16 cellular contexts compared by ENCODE assay signal in genomic region chr10:68876919-68877250, GRCh38. TPM values are rescaled to one million over a fixed set of nuclear protein-coding genes. Genes with fewer than 3 reads are reported as not detected.
DNase-seq lines count a peak whose midpoint lies in the region; ATAC-seq, FAIRE-seq and TF ChIP-seq lines count a peak whose summit lies in the region.
"Had no signal": no experiment of that assay in that cellular context is flagged by ENCODE, and none has a peak within 500 bp of the region (broad histone marks: within the 10 kb centered on the region; RNA-seq: fewer than 3 reads in every experiment).

No MANE protein-coding gene starts in this region.

- H3K4me3 ChIP-seq in A549 = no peak overlapping the region
- H3K4me3 ChIP-seq in right lobe of liver = no peak overlapping the region
- H3K4me3 ChIP-seq: suprapubic skin had no signal

- no peaks in the 10 kb centered on the region for H3K27me3 ChIP-seq in right lobe of liver
- H3K27me3 ChIP-seq: suprapubic skin had no signal

- POLR2A ChIA-PET in A549 (lab: Yijun Ruan, JAX) (no interaction called here), WTC11 (lab: Charles Lee) (no interaction called here)

- no peak for TF ChIP-seq EP300 in A549 (IDR thresholded peaks at IDR 0.05)

- H3K36me3 Mint-ChIP-seq in WTC11 = no peaks in the 10 kb centered on the region
- H3K36me3 Mint-ChIP-seq: activated naive CD8-positive, alpha-beta T cell treated with anti-CD3 and anti-CD28 coated beads, Interleukin-2, amount 10 ng/mL, durations not matched to agents 7 days and 5 days; T-cell had no signal

- TF ChIP-seq CTCF in A549 (IDR thresholded peaks at IDR 0.05) (no peak), WTC11 (IDR thresholded peaks at IDR 0.05) (no peak), right lobe of liver (IDR thresholded peaks at IDR 0.05) (no peak)

- no peaks in the 10 kb centered on the region for H3K27me3 Mint-ChIP-seq in WTC11 (ENCODE audit: low read depth)
- H3K27me3 Mint-ChIP-seq: activated B cell treated with CpG ODN at 0.5 μM for 24 hours, IgD-negative memory B cell, T-cell had no signal

- intact Hi-C loops in right lobe of liver (cut with DNase I) = no loop called here

- DNase-seq in A549 (ENCODE audit: low read depth in 1 of 2, low spot score in 1 of 2) (no peak), DMS79 (lab: John Stamatoyannopoulos, UW) (peak; percentile 26), WTC11 (ENCODE audit: low spot score) (no peak), right lobe of liver (no peak), hepatic stellate cell (ENCODE audit: low spot score) (no peak), GF-D8 (lab: John Stamatoyannopoulos, UW) (no peak)
- DNase-seq: activated B cell treated with CpG ODN at 0.5 μM for 24 hours; activated naive CD8-positive, alpha-beta T cell treated with anti-CD3 and anti-CD28 coated beads, Interleukin-2, amount 10 ng/mL, durations not matched to agents 7 days and 5 days; Right ventricle myocardium superior; stimulated activated CD4-positive, alpha-beta T cell treated with anti-CD3 and anti-CD28 coated beads, Interleukin-4, amount 100 ng/mL, for 24 hours; T-cell had no signal

- FAIRE-seq in A549 (lab: Jason Lieb, UNC) = no peak
- FAIRE-seq: bronchial epithelial cell had no signal

- H3K9me3 Mint-ChIP-seq in WTC11 = no peaks in the 10 kb centered on the region
- H3K9me3 Mint-ChIP-seq: activated B cell treated with CpG ODN at 0.5 μM for 24 hours; activated naive CD8-positive, alpha-beta T cell treated with anti-CD3 and anti-CD28 coated beads, Interleukin-2, amount 10 ng/mL, durations not matched to agents 7 days and 5 days; IgD-negative memory B cell; T-cell had no signal

- H3K9me3 ChIP-seq in A549 = no peaks in the 10 kb centered on the region
- no peaks in the 10 kb centered on the region for H3K9me3 ChIP-seq in right lobe of liver
- H3K9me3 ChIP-seq: suprapubic skin had no signal

- ATAC-seq in A549 (no peak), WTC11 (no peak), right lobe of liver (peak in 3 of 4 donors; percentile 22 to 38 (median 30)), HG03571 (IDR thresholded peaks at IDR 0.05; ENCODE audit: unreplicated experiment) (no peak), HG03135 (IDR thresholded peaks at IDR 0.05; ENCODE audit: unreplicated experiment) (no peak)
- ATAC-seq: T-cell had no signal

- peak overlapping the region; percentile 11; the same call in 1 of the 2 replicates for H3K27ac Mint-ChIP-seq in WTC11
- H3K27ac Mint-ChIP-seq: activated B cell treated with CpG ODN at 0.5 μM for 24 hours; activated naive CD8-positive, alpha-beta T cell treated with anti-CD3 and anti-CD28 coated beads, Interleukin-2, amount 10 ng/mL, durations not matched to agents 7 days and 5 days; IgD-negative memory B cell; T-cell had no signal

- no peak for TF ChIP-seq RAD21 in A549 (conservative IDR thresholded peaks at IDR 0.05 in 1 of 2, IDR thresholded peaks at IDR 0.05 in 1 of 2)

- CTCF ChIA-PET in A549 (lab: Yijun Ruan, JAX) (interaction anchor here (1.4 to 2.7 kb wide), 3 partner anchors 12 to 71 kb away, joined by 4 to 10 read pairs (median 5); no protein-coding TSS in a partner anchor), WTC11 (lab: Charles Lee) (no interaction called here)

- H3K27ac ChIP-seq in A549 (no peak overlapping the region), right lobe of liver (peak overlapping the region in 2 of 3 donors; percentile 44 to 50)
- H3K27ac ChIP-seq: suprapubic skin had no signal

- peak overlapping the region; percentile 14 for H3K4me2 ChIP-seq in A549

- H3K4me3 Mint-ChIP-seq in WTC11 = no peak overlapping the region
- H3K4me3 Mint-ChIP-seq: activated B cell treated with CpG ODN at 0.5 μM for 24 hours; activated naive CD8-positive, alpha-beta T cell treated with anti-CD3 and anti-CD28 coated beads, Interleukin-2, amount 10 ng/mL, durations not matched to agents 7 days and 5 days; IgD-negative memory B cell; T-cell had no signal

- 61% methylated on average over 6 of the region's 6 CpGs for WGBS in A549 (ENCODE audit: missing lambda C conversion rate)
- 52% methylated on average over 6 of the region's 6 CpGs for WGBS in right lobe of liver (ENCODE audit: insufficient coverage, low coverage, low lambda C conversion rate, missing lambda C conversion rate)

- TF ChIP-seq POLR2A in A549 (IDR thresholded peaks at IDR 0.05; ENCODE audit: low read length) (no peak), right lobe of liver (IDR thresholded peaks at IDR 0.05) (no peak)

- H3K4me1 Mint-ChIP-seq in WTC11 = peaks cover 43% of the 10 kb centered on the region
- H3K4me1 Mint-ChIP-seq: activated B cell treated with CpG ODN at 0.5 μM for 24 hours; activated naive CD8-positive, alpha-beta T cell treated with anti-CD3 and anti-CD28 coated beads, Interleukin-2, amount 10 ng/mL, durations not matched to agents 7 days and 5 days; IgD-negative memory B cell; T-cell had no signal

- H3K4me1 ChIP-seq in A549 = peaks cover 8% of the 10 kb centered on the region; the same call in 2 of the 3 replicates
- peaks cover 0 to 9% (median 0%) of the 10 kb centered on the region in 4 donors for H3K4me1 ChIP-seq in right lobe of liver
- H3K4me1 ChIP-seq: suprapubic skin had no signal

- no peaks in the 10 kb centered on the region for H3K36me3 ChIP-seq in right lobe of liver
- H3K36me3 ChIP-seq: suprapubic skin had no signal

TF ChIP-seq in A549, 52 proteins besides CTCF, POLR2A, EP300 and RAD21:
- TF ChIP-seq RCOR1 (IDR thresholded peaks at IDR 0.05; ENCODE audit: low read depth, low read length) = no peak
- TF ChIP-seq CBX2 (IDR thresholded peaks at IDR 0.05; ENCODE audit: borderline replicate concordance, low read depth) = no peak
- TF ChIP-seq HOXB13 (CRISPR knock-in tag; IDR thresholded peaks at IDR 0.05; ENCODE audit: low read depth) = no peak
TF ChIP-seq in A549: peak in this region for 0.

TF ChIP-seq in WTC11, 78 proteins besides CTCF, POLR2A, EP300 and RAD21:
- no peak for TF ChIP-seq ZNF317 (CRISPR knock-in tag; IDR thresholded peaks at IDR 0.05; ENCODE audit: borderline replicate concordance, low read depth)
- TF ChIP-seq MYBL2 (CRISPR knock-in tag; IDR thresholded peaks at IDR 0.05) = no peak
- TF ChIP-seq CREB1 (CRISPR knock-in tag; IDR thresholded peaks at IDR 0.05) = no peak

RNA-seq across cellular contexts. Expression of gene DDX50, which starts 24.2 kb away (rescaled TPM):
- polyA plus RNA-seq in A549 (2011; rRNA removed) (50.7 and 64.6 TPM in 2 replicates), A549 (2017; fragmentation: RNase III; extraction: RNeasy Plus Mini Kit Qiagen cat#74134 plus additional on column Dnase treatment) (35.1 to 36.1 TPM (median 35.6 TPM) in 3 replicates)
- polyA plus RNA-seq in A549 (2012; cell fraction: cytosol; rRNA removed) = 18.0 and 22.4 TPM in 2 replicates
- 8.9 and 11.6 TPM in 2 replicates for polyA plus RNA-seq in A549 (2012; cell fraction: nucleus; rRNA removed)
- 19.5 and 21.8 TPM in 2 replicates for polyA minus RNA-seq in A549 (2011; rRNA and poly(A)+ RNA removed)
- total RNA-seq in WTC11 (2021) (37.1 to 43.4 TPM (median 42.9 TPM) in 3 replicates), right lobe of liver (10 to 100 TPM in 4 of 6 experiments, 1 to 10 TPM in 2; 7.4 to 12.4 (median 11.2) TPM)

RNA-seq across cellular contexts. Expression of gene STOX1, which starts 49.6 kb away (rescaled TPM):
- 1.6 and 1.8 TPM in 2 replicates for polyA plus RNA-seq in A549 (2011; rRNA removed)
- polyA plus RNA-seq in A549 (2012; cell fraction: cytosol; rRNA removed) = 0.41 and 0.48 TPM in 2 replicates
- 0.24 and 0.29 TPM in 2 replicates for polyA plus RNA-seq in A549 (2012; cell fraction: nucleus; rRNA removed)
- polyA plus RNA-seq in A549 (2017; fragmentation: RNase III; extraction: RNeasy Plus Mini Kit Qiagen cat#74134 plus additional on column Dnase treatment) = 0.64 to 0.94 TPM (median 0.69 TPM) in 3 replicates
- polyA minus RNA-seq in A549 (2011; rRNA and poly(A)+ RNA removed) = 0.68 and 0.74 TPM in 2 replicates
- 1.6 to 1.9 TPM (median 1.6 TPM) in 3 replicates for total RNA-seq in WTC11 (2021)
- total RNA-seq in right lobe of liver = under 1 TPM in 5 of 6 experiments, not detected in 1; 0.12 to 0.81 (median 0.20) TPM

Comparison
In these comparisons a context has a peak if more than half of its experiments do, and no peak if none do; other contexts are left out.
1. ATAC-seq: peak in right lobe of liver (3 of 4); none in A549 (0 of 2), WTC11 (single experiment), HG03571 (single experiment) and HG03135 (single experiment).
2. H3K27ac ChIP-seq: peak in right lobe of liver (2 of 3); none in A549 (0 of 2).